11 cellular contexts compared by ENCODE assay signal in the genomic region with DNA sequence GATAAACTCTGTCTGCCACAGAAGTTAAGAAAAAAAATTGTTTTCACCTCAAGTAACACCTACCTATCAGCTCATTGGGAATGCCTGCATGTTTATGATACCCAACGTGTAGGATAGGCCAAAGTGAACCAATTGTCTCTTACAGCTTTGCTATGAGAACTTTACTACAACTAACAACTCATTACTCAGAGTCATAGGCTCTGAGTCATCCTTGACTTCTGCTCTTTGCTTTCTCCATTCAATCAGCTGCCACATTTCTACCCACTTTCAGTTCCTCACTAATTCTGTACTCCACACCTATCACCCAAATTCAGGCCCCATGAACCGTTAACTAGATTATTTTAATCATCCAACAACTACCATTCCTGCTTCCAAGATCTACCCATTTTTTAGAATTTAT.
DNase-seq lines count a peak whose midpoint lies in the region; ATAC-seq and TF ChIP-seq lines count a peak whose summit lies in the region.
"Had no signal": no experiment of that assay in that cellular context is flagged by ENCODE, and none has a peak within 500 bp of the region (broad histone marks: within the 10 kb centered on the region; RNA-seq: fewer than 3 reads in every experiment).

No MANE protein-coding gene starts in this region.

- H4K20me1 ChIP-seq in GM23248 (ENCODE audit: insufficient read depth) (no peaks in the 10 kb centered on the region), hepatocyte (ENCODE audit: insufficient read depth, poor library complexity, severe bottlenecking) (no peaks in the 10 kb centered on the region)

- peaks cover 14% of the 10 kb centered on the region; the same call in 1 of the 2 replicates for H3F3A ChIP-seq in GM23248 (ENCODE audit: insufficient read depth)

- no peaks in the 10 kb centered on the region for H3K36me3 Mint-ChIP-seq in activated T-cell treated with anti-CD3 and anti-CD28 coated beads, Interleukin-2, amount 50 U/mL, for 4 hours (ENCODE audit: insufficient read depth)

- H3K27ac ChIP-seq in GM23248 (no peak overlapping the region), hepatocyte (no peak overlapping the region)
- H3K27ac ChIP-seq in effector memory CD4-positive, alpha-beta T cell (ENCODE audit: insufficient read depth, low read length, poor library complexity, severe bottlenecking) = no peak overlapping the region

- H2AFZ ChIP-seq in GM23248 (no peak overlapping the region), hepatocyte (no peak overlapping the region)

- H3K9me2 ChIP-seq in GM23248 (ENCODE audit: insufficient read depth) (no peaks in the 10 kb centered on the region; the same call in 1 of the 2 replicates), hepatocyte (replicated peaks; ENCODE audit: insufficient read depth) (no peaks in the 10 kb centered on the region)

- intact Hi-C loops in sciatic nerve (cut with DNase I) = no loop called here

- H3K36me3 ChIP-seq in GM23248 (ENCODE audit: low read depth) = no peaks in the 10 kb centered on the region
- H3K36me3 ChIP-seq in hepatocyte (replicated peaks; ENCODE audit: insufficient read depth, low read depth) = no peaks in the 10 kb centered on the region
- H3K36me3 ChIP-seq in effector memory CD4-positive, alpha-beta T cell (ENCODE audit: control insufficient read depth, insufficient read depth, low read length) = no peaks in the 10 kb centered on the region

- H3K9me3 ChIP-seq in GM23248 (ENCODE audit: low read depth) = no peaks in the 10 kb centered on the region
- no peaks in the 10 kb centered on the region for H3K9me3 ChIP-seq in hepatocyte (ENCODE audit: low read depth)
- no peaks in the 10 kb centered on the region for H3K9me3 ChIP-seq in effector memory CD4-positive, alpha-beta T cell (ENCODE audit: control insufficient read depth, low read length)

- no peak for TF ChIP-seq CTCF in hepatocyte (IDR thresholded peaks at IDR 0.05; ENCODE audit: poor library complexity)

- peaks cover 6% of the 10 kb centered on the region for H3K9me3 Mint-ChIP-seq in activated T-cell treated with anti-CD3 and anti-CD28 coated beads, Interleukin-2, amount 50 U/mL, for 4 hours

- in situ Hi-C loops in GM23248 (cut with MboI) = no loop called here

- H3K27me3 ChIP-seq in GM23248 (replicated peaks; ENCODE audit: insufficient read depth) (no peaks in the 10 kb centered on the region), hepatocyte (no peaks in the 10 kb centered on the region)
- H3K27me3 ChIP-seq in effector memory CD4-positive, alpha-beta T cell (replicated peaks; ENCODE audit: control insufficient read depth, insufficient read depth, low read length, poor library complexity, severe bottlenecking) = no peaks in the 10 kb centered on the region

- no peak overlapping the region for H3K4me3 Mint-ChIP-seq in activated T-cell treated with anti-CD3 and anti-CD28 coated beads, Interleukin-2, amount 50 U/mL, for 4 hours
- H3K4me3 Mint-ChIP-seq: activated T-cell treated with anti-CD3 and anti-CD28 coated beads, Interleukin-2, amount 50 U/mL, for 24 hours had no signal

- H3K9ac ChIP-seq in GM23248 = no peak overlapping the region

- H3K4me3 ChIP-seq in GM23248 = no peak overlapping the region
- no peak overlapping the region for H3K4me3 ChIP-seq in hepatocyte
- no peak overlapping the region for H3K4me3 ChIP-seq in effector memory CD4-positive, alpha-beta T cell (ENCODE audit: insufficient read depth, low read depth, low read length, poor library complexity, severe bottlenecking)

- H3K4me2 ChIP-seq in GM23248 (ENCODE audit: unreplicated experiment) = no peak overlapping the region
- H3K4me2 ChIP-seq in hepatocyte = no peak overlapping the region

- peaks cover 18% of the 10 kb centered on the region for H3K4me1 ChIP-seq in GM23248 (ENCODE audit: insufficient read depth)
- no peaks in the 10 kb centered on the region for H3K4me1 ChIP-seq in hepatocyte (ENCODE audit: insufficient read depth)
- H3K4me1 ChIP-seq in effector memory CD4-positive, alpha-beta T cell (ENCODE audit: control insufficient read depth, insufficient read depth, low read length, poor library complexity, severe bottlenecking) = no peaks in the 10 kb centered on the region

- peak; percentile 69 for DNase-seq in GM23248
- peak; percentile 20 for DNase-seq in HPDE6-E6E7 (ENCODE audit: extremely low spot score)
- peak; percentile 37 for DNase-seq in hepatocyte (ENCODE audit: low spot score)
- no peak for DNase-seq in sciatic nerve (ENCODE audit: low spot score)
- DNase-seq in activated T-cell treated with anti-CD3 and anti-CD28 coated beads, Interleukin-2, amount 50 U/mL, for 4 hours = no peak
- no peak for DNase-seq in retina
- DNase-seq in effector memory CD4-positive, alpha-beta T cell = no peak
- DNase-seq: activated T-cell treated with anti-CD3 and anti-CD28 coated beads, Interleukin-2, amount 50 U/mL, for 24 hours; NCI-H446 treated with DMSO at 0.1 percent for 48 hours; stimulated activated CD4-positive, alpha-beta T cell treated with anti-CD3 and anti-CD28 coated beads, Interleukin-4, amount 100 ng/mL, for 24 hours had no signal

- H3K27me3 Mint-ChIP-seq in activated T-cell treated with anti-CD3 and anti-CD28 coated beads, Interleukin-2, amount 50 U/mL, for 4 hours (ENCODE audit: low read depth) = no peaks in the 10 kb centered on the region
- H3K27me3 Mint-ChIP-seq: activated T-cell treated with anti-CD3 and anti-CD28 coated beads, Interleukin-2, amount 50 U/mL, for 24 hours had no signal

- WGBS in GM23248 (ENCODE audit: low coverage in 1 of 2, low lambda C conversion rate in 2 of 2, missing lambda C conversion rate in 2 of 2), 2 experiments = 33 to 40% methylated on average over 2 of the region's 2 CpGs
- 70% methylated on average over 2 of the region's 2 CpGs for WGBS in hepatocyte (ENCODE audit: low lambda C conversion rate, missing lambda C conversion rate)

- ATAC-seq in GM18499 (IDR thresholded peaks at IDR 0.05; ENCODE audit: insufficient read depth, unreplicated experiment) (peak; percentile 100), sciatic nerve (no peak)
- no peak for ATAC-seq in activated T-cell treated with anti-CD3 and anti-CD28 coated beads, Interleukin-2, amount 50 U/mL, for 4 hours

- H3K79me2 ChIP-seq in GM23248 (ENCODE audit: insufficient read depth) (no peaks in the 10 kb centered on the region), hepatocyte (no peaks in the 10 kb centered on the region)

- H3K4me1 Mint-ChIP-seq in activated T-cell treated with anti-CD3 and anti-CD28 coated beads, Interleukin-2, amount 50 U/mL, for 4 hours (ENCODE audit: low read depth) = no peaks in the 10 kb centered on the region

Comparison
In these comparisons a context has a peak if more than half of its experiments do, and no peak if none do; other contexts are left out.
1. DNase-seq: peak in GM23248 (single experiment), HPDE6-E6E7 (single experiment) and hepatocyte (single experiment); none in sciatic nerve (single experiment), activated T-cell treated with anti-CD3 and anti-CD28 coated beads, Interleukin-2, amount 50 U/mL, for 4 hours (single experiment), retina (single experiment) and effector memory CD4-positive, alpha-beta T cell (0 of 3).